In the genomic region with DNA sequence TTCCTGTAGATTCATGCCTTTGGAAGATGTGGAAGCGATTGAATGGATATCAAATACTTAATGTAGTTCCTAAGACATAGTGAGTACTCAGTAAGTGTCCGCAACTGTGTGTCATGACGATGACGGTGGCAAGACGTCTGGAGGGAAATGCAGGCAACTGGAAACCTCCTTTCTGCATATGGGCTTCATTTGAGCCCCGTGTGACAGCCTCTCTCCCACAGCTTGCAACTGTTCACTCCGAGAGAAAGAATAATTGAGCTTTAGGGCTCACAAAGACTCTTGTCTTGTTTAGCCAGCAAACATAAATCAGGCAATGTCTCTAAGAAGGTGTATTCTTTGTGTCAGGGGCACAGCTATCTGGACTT, we compare ENCODE assay signal across 11 cellular contexts. TPM values are rescaled to one million over a fixed set of nuclear protein-coding genes. Genes with fewer than 3 reads are reported as not detected.
A peak's percentile ranks its signal among the peaks of the same experiment; 100 is the strongest.
DNase-seq lines count a peak whose midpoint lies in the region; ATAC-seq, FAIRE-seq and TF ChIP-seq lines count a peak whose summit lies in the region.
"Had no signal": no experiment of that assay in that cellular context is flagged by ENCODE, and none has a peak within 500 bp of the region (broad histone marks: within the 10 kb centered on the region; RNA-seq: fewer than 3 reads in every experiment).

No MANE protein-coding gene starts in this region.

- H3K36me3 ChIP-seq in cardiac muscle cell (no peaks in the 10 kb centered on the region), endothelial cell of umbilical vein (ENCODE audit: control insufficient read depth in 2 of 2, extremely low read depth in 1 of 2, insufficient read depth in 2 of 2, low read length in 2 of 2) (no peaks in the 10 kb centered on the region), uterus (no peaks in the 10 kb centered on the region)

- intact Hi-C loops in cardiac septum (cut with DNase I): no loop called here
- intact Hi-C loops in endothelial cell of umbilical vein (cut with micrococcal nuclease): no loop called here
- intact Hi-C loops in uterus (cut with DNase I; ENCODE audit: low total_unique reads): no loop called here

- H3K27me3 ChIP-seq in cardiac muscle cell (no peaks in the 10 kb centered on the region), endothelial cell of umbilical vein (ENCODE audit: control insufficient read depth in 2 of 2, insufficient read depth in 2 of 2, low read length in 2 of 2) (no peaks in the 10 kb centered on the region), uterus (no peaks in the 10 kb centered on the region)

- H3K4me3 ChIP-seq in cardiac muscle cell: no peak overlapping the region
- H3K4me3 ChIP-seq in endothelial cell of umbilical vein (replicated peaks in 1 of 3; ENCODE audit: insufficient read depth in 1 of 3, low read depth in 1 of 3, low read length in 3 of 3): no peak overlapping the region
- peak overlapping the region; percentile 17 to 18 for H3K4me3 ChIP-seq in uterus

- no peak overlapping the region for H3K4me3 Mint-ChIP-seq in stimulated activated effector memory CD8-positive, alpha-beta T cell treated with anti-CD3 and anti-CD28 coated beads, Interleukin-12 subunit alpha, Interleukin-12 subunit beta, amount 100 ng/mL, for 72 hours
- H3K4me3 Mint-ChIP-seq: activated T-helper 1 cell treated with anti-CD3 and anti-CD28 coated beads, Interleukin-12 subunit alpha, Interleukin-12 subunit beta, Interleukin-2, Interleukin-4 antibody, amounts not matched to agents 30 ng/mL and 10 ng/mL and 1 ng/mL, durations not matched to agents 14 hours and 24 hours and 36 hours had no signal

- H3K27ac ChIP-seq in cardiac muscle cell: peak overlapping the region; percentile 4
- peak overlapping the region; percentile 92 for H3K27ac ChIP-seq in endothelial cell of umbilical vein (ENCODE audit: insufficient read depth, low read depth, low read length)
- H3K27ac ChIP-seq in uterus: peak overlapping the region; percentile 84 to 92

- H3K9me3 ChIP-seq in cardiac muscle cell (ENCODE audit: low read depth) (no peaks in the 10 kb centered on the region), endothelial cell of umbilical vein (replicated peaks; ENCODE audit: control insufficient read depth, insufficient read depth, low read length) (no peaks in the 10 kb centered on the region), uterus (no peaks in the 10 kb centered on the region)

- no peak for TF ChIP-seq POLR2A in endothelial cell of umbilical vein (IDR thresholded peaks at IDR 0.05; ENCODE audit: low read depth, low read length)
- TF ChIP-seq POLR2A in uterus (IDR thresholded peaks at IDR 0.05): no peak
- no peak for TF ChIP-seq POLR2A in erythroblast (IDR thresholded peaks at IDR 0.05; ENCODE audit: low read length)

- no peaks in the 10 kb centered on the region for H3K9me3 Mint-ChIP-seq in stimulated activated effector memory CD8-positive, alpha-beta T cell treated with anti-CD3 and anti-CD28 coated beads, Interleukin-12 subunit alpha, Interleukin-12 subunit beta, amount 100 ng/mL, for 72 hours
- H3K9me3 Mint-ChIP-seq: activated T-helper 1 cell treated with anti-CD3 and anti-CD28 coated beads, Interleukin-12 subunit alpha, Interleukin-12 subunit beta, Interleukin-2, Interleukin-4 antibody, amounts not matched to agents 30 ng/mL and 10 ng/mL and 1 ng/mL, durations not matched to agents 14 hours and 24 hours and 36 hours had no signal

- H3K4me2 ChIP-seq in endothelial cell of umbilical vein (ENCODE audit: insufficient read depth, low read length): peak overlapping the region; percentile 68

- DNase-seq in cardiac muscle cell (ENCODE audit: low read depth in 1 of 2, low spot score in 1 of 2) (peak in 1 of 2 donors; percentile 57), cardiac septum (ENCODE audit: low spot score) (no peak), endothelial cell of umbilical vein (ENCODE audit: low read depth, low spot score) (peak; percentile 50), myocyte (ENCODE audit: low read depth) (peak; percentile 84), uterus (no peak), middle frontal gyrus (ENCODE audit: extremely low spot score, low spot score) (no peak), erythroblast (lab: John Stamatoyannopoulos, UW) (no peak)
- no peak for DNase-seq in stimulated activated effector memory CD8-positive, alpha-beta T cell treated with anti-CD3 and anti-CD28 coated beads, Interleukin-12 subunit alpha, Interleukin-12 subunit beta, amount 100 ng/mL, for 72 hours (ENCODE audit: low spot score in 2 of 2)
- DNase-seq: AML-193, NCI-H1694 had no signal

- H4K20me1 ChIP-seq in endothelial cell of umbilical vein (replicated peaks; ENCODE audit: control insufficient read depth, extremely low read depth, insufficient read depth, low read length): no peaks in the 10 kb centered on the region

- no peak for ATAC-seq in stimulated activated effector memory CD8-positive, alpha-beta T cell treated with anti-CD3 and anti-CD28 coated beads, Interleukin-12 subunit alpha, Interleukin-12 subunit beta, amount 100 ng/mL, for 72 hours

- H3K4me1 ChIP-seq in cardiac muscle cell (ENCODE audit: low read depth) (peaks cover 5% of the 10 kb centered on the region), endothelial cell of umbilical vein (ENCODE audit: control insufficient read depth, extremely low read depth, insufficient read depth, low read length) (peaks cover 16% of the 10 kb centered on the region), uterus (no peaks in the 10 kb centered on the region)

- H3K27ac Mint-ChIP-seq in stimulated activated effector memory CD8-positive, alpha-beta T cell treated with anti-CD3 and anti-CD28 coated beads, Interleukin-12 subunit alpha, Interleukin-12 subunit beta, amount 100 ng/mL, for 72 hours: no peak overlapping the region

- TF ChIP-seq CTCF in cardiac muscle cell (IDR thresholded peaks at IDR 0.05; ENCODE audit: low read depth, low read length) (no peak), endothelial cell of umbilical vein (IDR thresholded peaks at IDR 0.05; ENCODE audit: extremely low read depth in 1 of 2, insufficient read depth in 1 of 2, low read depth in 1 of 2, low read length in 2 of 2) (no peak), uterus (IDR thresholded peaks at IDR 0.05) (no peak)

- no peaks in the 10 kb centered on the region for H3K9me1 ChIP-seq in endothelial cell of umbilical vein (replicated peaks; ENCODE audit: control insufficient read depth, extremely low read depth, insufficient read depth, low read length)

- FAIRE-seq in endothelial cell of umbilical vein (lab: Jason Lieb, UNC): no peak

- peak overlapping the region; percentile 76 for H3K9ac ChIP-seq in endothelial cell of umbilical vein (replicated peaks; ENCODE audit: extremely low read depth, insufficient read depth, low read length)

- peak overlapping the region; percentile 59 for H2AFZ ChIP-seq in endothelial cell of umbilical vein (ENCODE audit: low read depth, low read length)

- no peaks in the 10 kb centered on the region for H3K79me2 ChIP-seq in endothelial cell of umbilical vein (ENCODE audit: control insufficient read depth, insufficient read depth, low read length)

- POLR2A ChIA-PET in endothelial cell of umbilical vein (lab: Charles Lee): interaction anchor here (0.5 to 0.6 kb wide), 2 partner anchors 299 to 485 kb away, joined by 3 read pairs; partner anchors contain the start of gene ORAI1

- H3K4me1 Mint-ChIP-seq in stimulated activated effector memory CD8-positive, alpha-beta T cell treated with anti-CD3 and anti-CD28 coated beads, Interleukin-12 subunit alpha, Interleukin-12 subunit beta, amount 100 ng/mL, for 72 hours: peaks cover 8% of the 10 kb centered on the region

- dilution Hi-C loops in endothelial cell of umbilical vein (cut with MboI; ENCODE audit: extremely low pct_ligation_motif_present, low sequenced_read_pairs): no loop called here

- CTCF ChIA-PET in endothelial cell of umbilical vein (lab: Charles Lee): interaction anchor here (0.7 to 1.0 kb wide), 2 partner anchors 39 to 101 kb away, joined by 3 read pairs; no protein-coding TSS in a partner anchor

- BruUV-seq in endothelial cell of umbilical vein (replicated peaks; lab: Mats Ljungman, UMichigan): no TSS peak

- no peaks in the 10 kb centered on the region for H3K36me3 Mint-ChIP-seq in stimulated activated effector memory CD8-positive, alpha-beta T cell treated with anti-CD3 and anti-CD28 coated beads, Interleukin-12 subunit alpha, Interleukin-12 subunit beta, amount 100 ng/mL, for 72 hours

TF ChIP-seq in endothelial cell of umbilical vein, 7 proteins besides CTCF, POLR2A, EP300 and RAD21 (continues in another document):
- no peak for TF ChIP-seq FOS (IDR thresholded peaks at IDR 0.05; ENCODE audit: borderline replicate concordance, insufficient read depth, low read length)
- no peak for TF ChIP-seq GATA2 (IDR thresholded peaks at IDR 0.05; ENCODE audit: insufficient read depth, insufficient read length, low read depth, low read length)
- TF ChIP-seq MYC (IDR thresholded peaks at IDR 0.05; ENCODE audit: low read depth, low read length): no peak

RNA-seq across cellular contexts. Expression of gene CFAP251, which starts 7.0 kb away (rescaled TPM):
- total RNA-seq in cardiac muscle cell: 1.1 and 3.8 TPM in 2 replicates
- 0.31 and 1.7 TPM in 2 replicates for polyA plus RNA-seq in cardiac muscle cell
- total RNA-seq in cardiac septum: 3.8 TPM
- total RNA-seq in endothelial cell of umbilical vein: 4.0 and 6.0 TPM in 2 replicates
- 3.0 and 3.3 TPM in 2 replicates for polyA plus RNA-seq in endothelial cell of umbilical vein
- 1.4 and 1.7 TPM in 2 replicates for polyA plus RNA-seq in endothelial cell of umbilical vein (2011; cell fraction: cytosol; rRNA removed)
- 6.4 and 6.5 TPM in 2 replicates for polyA plus RNA-seq in endothelial cell of umbilical vein (2011; cell fraction: nucleus; rRNA removed)
- 1.5 and 2.5 TPM in 2 replicates for polyA plus RNA-seq in endothelial cell of umbilical vein (2012)
- 3.4 and 5.2 TPM in 2 replicates for polyA minus RNA-seq in endothelial cell of umbilical vein
- polyA minus RNA-seq in endothelial cell of umbilical vein (2011; cell fraction: cytosol; rRNA and poly(A)+ RNA removed): 1.1 TPM
- polyA minus RNA-seq in endothelial cell of umbilical vein (2011; cell fraction: nucleus; rRNA and poly(A)+ RNA removed): 7.2 and 7.8 TPM in 2 replicates
- total RNA-seq in myocyte: 0.99 and 2.5 TPM in 2 replicates
- polyA plus RNA-seq in myocyte (2012): 2.1 TPM
- total RNA-seq in uterus: 100 to 1,000 TPM in 1 of 4 donors, 10 to 100 TPM in 2, 1 to 10 TPM in 1; 5.9 to 135 (median 12.7) TPM

RNA-seq across cellular contexts. Expression of gene PSMD9, which starts 36.8 kb away (rescaled TPM):
- 130 and 132 TPM in 2 replicates for total RNA-seq in cardiac muscle cell
- polyA plus RNA-seq in cardiac muscle cell: 78.4 and 110 TPM in 2 replicates
- 31.2 TPM for total RNA-seq in cardiac septum
- total RNA-seq in endothelial cell of umbilical vein: 64.6 and 69.2 TPM in 2 replicates
- polyA plus RNA-seq in endothelial cell of umbilical vein: 89.9 and 118 TPM in 2 replicates
- polyA plus RNA-seq in endothelial cell of umbilical vein (2011; cell fraction: cytosol; rRNA removed): 112 and 135 TPM in 2 replicates
- polyA plus RNA-seq in endothelial cell of umbilical vein (2011; cell fraction: nucleus; rRNA removed): 60.5 and 68.8 TPM in 2 replicates
- 59.7 and 77.2 TPM in 2 replicates for polyA plus RNA-seq in endothelial cell of umbilical vein (2012)
- 57.3 and 58.4 TPM in 2 replicates for polyA minus RNA-seq in endothelial cell of umbilical vein
- polyA minus RNA-seq in endothelial cell of umbilical vein (2011; cell fraction: cytosol; rRNA and poly(A)+ RNA removed): 35.3 TPM
- polyA minus RNA-seq in endothelial cell of umbilical vein (2011; cell fraction: nucleus; rRNA and poly(A)+ RNA removed): 20.8 and 27.4 TPM in 2 replicates
- 86.5 and 98.8 TPM in 2 replicates for total RNA-seq in myocyte
- 108 TPM for polyA plus RNA-seq in myocyte (2012)
- 100 to 1,000 TPM in 1 of 4 donors, 10 to 100 TPM in 2, 1 to 10 TPM in 1; 2.4 to 312 (median 46.0) TPM for total RNA-seq in uterus

Comparison
In these comparisons a context has a peak if more than half of its experiments do, and no peak if none do; other contexts are left out.
1. DNase-seq: peak in endothelial cell of umbilical vein (single experiment) and myocyte (single experiment); none in cardiac septum (single experiment), uterus (0 of 2), middle frontal gyrus (single experiment), erythroblast (0 of 2) and stimulated activated effector memory CD8-positive, alpha-beta T cell treated with anti-CD3 and anti-CD28 coated beads, Interleukin-12 subunit alpha, Interleukin-12 subunit beta, amount 100 ng/mL, for 72 hours (0 of 2).
2. H3K27ac ChIP-seq: peak in every context shown above with its lines; median percentile 92 in endothelial cell of umbilical vein; 88 in uterus; 4 in cardiac muscle cell.
3. H3K4me3 ChIP-seq: peak in uterus (2 of 2); none in cardiac muscle cell (single experiment) and endothelial cell of umbilical vein (0 of 3).